In genomic region chr2:219362524-219363164, GRCh38 we compare ENCODE assay signal across 9 cellular contexts. TPM values are rescaled to one million over a fixed set of nuclear protein-coding genes. Genes with fewer than 3 reads are reported as not detected.
DNase-seq lines count a peak whose midpoint lies in the region; ATAC-seq, FAIRE-seq and TF ChIP-seq lines count a peak whose summit lies in the region.
"Had no signal": no experiment of that assay in that cellular context is flagged by ENCODE, and none has a peak within 500 bp of the region (broad histone marks: within the 10 kb centered on the region; RNA-seq: fewer than 3 reads in every experiment).

No MANE protein-coding gene starts in this region.

- FAIRE-seq in endothelial cell of umbilical vein (lab: Jason Lieb, UNC), result peak; percentile 4

- no peaks in the 10 kb centered on the region for H3K79me2 ChIP-seq in endothelial cell of umbilical vein (ENCODE audit: control insufficient read depth, insufficient read depth, low read length)

- no peak for TF ChIP-seq POLR2A in endothelial cell of umbilical vein (IDR thresholded peaks at IDR 0.05; ENCODE audit: low read depth, low read length)

- H3K9ac ChIP-seq in endothelial cell of umbilical vein (replicated peaks; ENCODE audit: extremely low read depth, insufficient read depth, low read length), result no peak overlapping the region

- no peaks in the 10 kb centered on the region for H3K4me1 ChIP-seq in endothelial cell of umbilical vein (ENCODE audit: control insufficient read depth, extremely low read depth, insufficient read depth, low read length)

- peak; percentile 25 for DNase-seq in activated CD4-positive, alpha-beta T cell treated with anti-CD3 and anti-CD28 coated beads for 48 hours
- DNase-seq in activated CD4-positive, alpha-beta T cell treated with anti-CD3 and anti-CD28 coated beads, Interleukin-2, amount 50 U/mL, for 48 hours, result no peak
- DNase-seq in NCI-H446 treated with DMSO at 0.1 percent for 48 hours (lab: John Stamatoyannopoulos, UW) (peak; percentile 78), endothelial cell of umbilical vein (ENCODE audit: low read depth, low spot score) (peak; percentile 22), skeletal muscle cell (ENCODE audit: low read depth) (peak; percentile 94), NCI-H187 (lab: John Stamatoyannopoulos, UW) (no peak)
- no peak for DNase-seq in central memory CD4-positive, alpha-beta T cell

- H3K9me1 ChIP-seq in endothelial cell of umbilical vein (replicated peaks; ENCODE audit: control insufficient read depth, extremely low read depth, insufficient read depth, low read length), result no peaks in the 10 kb centered on the region

- BruUV-seq in endothelial cell of umbilical vein (replicated peaks; lab: Mats Ljungman, UMichigan), result no TSS peak

- peaks cover 19 to 23% of the 10 kb centered on the region in 2 experiments for H3K27me3 ChIP-seq in endothelial cell of umbilical vein (ENCODE audit: control insufficient read depth in 2 of 2, insufficient read depth in 2 of 2, low read length in 2 of 2)

- no peaks in the 10 kb centered on the region for H3K9me3 ChIP-seq in endothelial cell of umbilical vein (replicated peaks; ENCODE audit: control insufficient read depth, insufficient read depth, low read length)
- H3K9me3 ChIP-seq: neutrophil had no signal

- no peaks in the 10 kb centered on the region for H4K20me1 ChIP-seq in endothelial cell of umbilical vein (replicated peaks; ENCODE audit: control insufficient read depth, extremely low read depth, insufficient read depth, low read length)

- H3K27ac ChIP-seq in endothelial cell of umbilical vein (ENCODE audit: insufficient read depth, low read depth, low read length), result no peak overlapping the region
- H3K27ac ChIP-seq: neutrophil had no signal

- CTCF ChIA-PET in endothelial cell of umbilical vein (lab: Charles Lee), result no interaction called here

- no peak overlapping the region for H2AFZ ChIP-seq in endothelial cell of umbilical vein (ENCODE audit: low read depth, low read length)

- ATAC-seq in HG02943 (IDR thresholded peaks at IDR 0.05; ENCODE audit: low read depth, unreplicated experiment), result peak; percentile 65

- TF ChIP-seq CTCF in endothelial cell of umbilical vein (IDR thresholded peaks at IDR 0.05; ENCODE audit: extremely low read depth in 1 of 2, insufficient read depth in 1 of 2, low read depth in 1 of 2, low read length in 2 of 2), result no peak

- dilution Hi-C loops in endothelial cell of umbilical vein (cut with MboI; ENCODE audit: extremely low pct_ligation_motif_present, low sequenced_read_pairs), result no loop called here

- H3K4me2 ChIP-seq in endothelial cell of umbilical vein (ENCODE audit: insufficient read depth, low read length), result no peak overlapping the region

- H3K4me3 ChIP-seq in endothelial cell of umbilical vein (replicated peaks in 1 of 3; ENCODE audit: insufficient read depth in 1 of 3, low read depth in 1 of 3, low read length in 3 of 3) (no peak overlapping the region), skeletal muscle cell (ENCODE audit: low read depth, low read length) (no peak overlapping the region)

- intact Hi-C loops in endothelial cell of umbilical vein (cut with micrococcal nuclease), result no loop called here

- POLR2A ChIA-PET in endothelial cell of umbilical vein (lab: Charles Lee), result no interaction called here

- H3K36me3 ChIP-seq in endothelial cell of umbilical vein (ENCODE audit: control insufficient read depth in 2 of 2, extremely low read depth in 1 of 2, insufficient read depth in 2 of 2, low read length in 2 of 2), result no peaks in the 10 kb centered on the region
- H3K36me3 ChIP-seq: neutrophil had no signal

TF ChIP-seq in endothelial cell of umbilical vein, 7 proteins besides CTCF, POLR2A, EP300 and RAD21:
- TF ChIP-seq FOS (IDR thresholded peaks at IDR 0.05; ENCODE audit: borderline replicate concordance, insufficient read depth, low read length) (peak; percentile 18), EZH2 (IDR thresholded peaks at IDR 0.05; ENCODE audit: borderline replicate concordance, low read depth, low read length, severe bottlenecking) (no peak)

RNA-seq across cellular contexts. Expression of gene DNPEP, which starts 25.1 kb away (rescaled TPM):
- total RNA-seq in endothelial cell of umbilical vein, result 40.4 and 43.1 TPM in 2 replicates
- polyA plus RNA-seq in endothelial cell of umbilical vein, result 77.5 and 83.2 TPM in 2 replicates
- polyA plus RNA-seq in endothelial cell of umbilical vein (2011; cell fraction: cytosol; rRNA removed), result 47.7 and 52.1 TPM in 2 replicates
- 117 and 134 TPM in 2 replicates for polyA plus RNA-seq in endothelial cell of umbilical vein (2011; cell fraction: nucleus; rRNA removed)
- polyA plus RNA-seq in endothelial cell of umbilical vein (2012), result 51.3 and 76.1 TPM in 2 replicates
- 48.5 and 59.5 TPM in 2 replicates for polyA minus RNA-seq in endothelial cell of umbilical vein
- polyA minus RNA-seq in endothelial cell of umbilical vein (2011; cell fraction: cytosol; rRNA and poly(A)+ RNA removed), result 29.0 TPM
- polyA minus RNA-seq in endothelial cell of umbilical vein (2011; cell fraction: nucleus; rRNA and poly(A)+ RNA removed), result 39.2 and 40.3 TPM in 2 replicates

RNA-seq across cellular contexts. Expression of gene RESP18, which starts 30.1 kb away (rescaled TPM):
- not detected in 2 replicates for total RNA-seq in endothelial cell of umbilical vein
- not detected in 2 replicates for polyA plus RNA-seq in endothelial cell of umbilical vein
- not detected in 2 replicates for polyA plus RNA-seq in endothelial cell of umbilical vein (2011; cell fraction: cytosol; rRNA removed)
- polyA plus RNA-seq in endothelial cell of umbilical vein (2011; cell fraction: nucleus; rRNA removed), result not detected in 2 replicates
- polyA plus RNA-seq in endothelial cell of umbilical vein (2012), result not detected in 2 replicates
- not detected in 2 replicates for polyA minus RNA-seq in endothelial cell of umbilical vein
- not detected for polyA minus RNA-seq in endothelial cell of umbilical vein (2011; cell fraction: cytosol; rRNA and poly(A)+ RNA removed)
- polyA minus RNA-seq in endothelial cell of umbilical vein (2011; cell fraction: nucleus; rRNA and poly(A)+ RNA removed), result not detected in 2 replicates

RNA-seq across cellular contexts. Expression of gene PTPRN, which starts 53.4 kb away (rescaled TPM):
- total RNA-seq in endothelial cell of umbilical vein, result not detected in 2 replicates
- polyA plus RNA-seq in endothelial cell of umbilical vein, result not detected in 2 replicates
- not detected in 2 replicates for polyA plus RNA-seq in endothelial cell of umbilical vein (2011; cell fraction: cytosol; rRNA removed)
- 0.21 TPM in 1 of 2 replicates, not detected in the other for polyA plus RNA-seq in endothelial cell of umbilical vein (2011; cell fraction: nucleus; rRNA removed)
- 0.11 TPM in 1 of 2 replicates, not detected in the other for polyA plus RNA-seq in endothelial cell of umbilical vein (2012)
- not detected in 2 replicates for polyA minus RNA-seq in endothelial cell of umbilical vein
- not detected for polyA minus RNA-seq in endothelial cell of umbilical vein (2011; cell fraction: cytosol; rRNA and poly(A)+ RNA removed)
- polyA minus RNA-seq in endothelial cell of umbilical vein (2011; cell fraction: nucleus; rRNA and poly(A)+ RNA removed), result not detected in 2 replicates

RNA-seq across cellular contexts. Expression of gene DES, which starts 55.5 kb away (rescaled TPM):
- total RNA-seq in endothelial cell of umbilical vein, result not detected in 2 replicates
- not detected in 2 replicates for polyA plus RNA-seq in endothelial cell of umbilical vein
- polyA plus RNA-seq in endothelial cell of umbilical vein (2011; cell fraction: cytosol; rRNA removed), result not detected in 2 replicates
- polyA plus RNA-seq in endothelial cell of umbilical vein (2011; cell fraction: nucleus; rRNA removed), result not detected in 2 replicates
- polyA plus RNA-seq in endothelial cell of umbilical vein (2012), result not detected in 2 replicates
- polyA minus RNA-seq in endothelial cell of umbilical vein, result 1.7 TPM in 1 of 2 replicates, not detected in the other
- 1.1 TPM for polyA minus RNA-seq in endothelial cell of umbilical vein (2011; cell fraction: cytosol; rRNA and poly(A)+ RNA removed)
- not detected in 2 replicates for polyA minus RNA-seq in endothelial cell of umbilical vein (2011; cell fraction: nucleus; rRNA and poly(A)+ RNA removed)

Comparison
In these comparisons a context has a peak if more than half of its experiments do, and no peak if none do; other contexts are left out.
1. DNase-seq: peak in activated CD4-positive, alpha-beta T cell treated with anti-CD3 and anti-CD28 coated beads for 48 hours (single experiment), NCI-H446 treated with DMSO at 0.1 percent for 48 hours (single experiment), endothelial cell of umbilical vein (single experiment) and skeletal muscle cell (single experiment); none in activated CD4-positive, alpha-beta T cell treated with anti-CD3 and anti-CD28 coated beads, Interleukin-2, amount 50 U/mL, for 48 hours (0 of 2), NCI-H187 (0 of 2) and central memory CD4-positive, alpha-beta T cell (single experiment).